ENCODE assay signal across 8 cellular contexts in genomic region chr9:61862431-61862971, GRCh38.
DNase-seq lines count a peak whose midpoint lies in the region; ATAC-seq and TF ChIP-seq lines count a peak whose summit lies in the region.
"Not testable (repeated sequence)": the region's sequence is repeated elsewhere in the genome, so short reads cannot be mapped to it uniquely, and the experiment has no call there.

No MANE protein-coding gene starts in this region.

- WGBS in spleen, 5 donors: 1 to 22% (median 7%) methylated on average over 11 to 12 of the region's 29 CpGs

- not testable (repeated sequence) for H3K36me3 ChIP-seq in effector memory CD4-positive, alpha-beta T cell (ENCODE audit: control insufficient read depth, insufficient read depth, low read length); spleen

- intact Hi-C loops in activated T-helper 2 cell treated with anti-CD3 and anti-CD28 coated beads, Interferon-gamma antibody, Interleukin-2, Interleukin-4, amounts not matched to agents 10 μg/mL and 5 μg/mL and 100 μg/mL, durations not matched to agents 14 hours and 24 hours and 36 hours (cut with micrococcal nuclease); spleen (cut with DNase I; ENCODE audit: low total_unique reads): not testable (repeated sequence)

- not testable (repeated sequence) for TF ChIP-seq CTCF in spleen (IDR thresholded peaks at IDR 0.05 in 8 of 11, conservative IDR thresholded peaks at IDR 0.05 in 3 of 11)

- ATAC-seq in HG03521 (IDR thresholded peaks at IDR 0.05; ENCODE audit: unreplicated experiment) (peak; percentile 51), memory B cell (ENCODE audit: low read depth) (peak; percentile 11)

- H3K9me3 ChIP-seq in effector memory CD4-positive, alpha-beta T cell (ENCODE audit: control insufficient read depth, low read length); spleen: not testable (repeated sequence)

- not testable (repeated sequence) for H3K4me1 ChIP-seq in effector memory CD4-positive, alpha-beta T cell (ENCODE audit: control insufficient read depth, insufficient read depth, low read length, poor library complexity, severe bottlenecking); spleen

- H3K27me3 Mint-ChIP-seq in activated T-helper 2 cell treated with anti-CD3 and anti-CD28 coated beads, Interferon-gamma antibody, Interleukin-2, Interleukin-4, amounts not matched to agents 10 μg/mL and 5 μg/mL and 100 μg/mL, durations not matched to agents 14 hours and 24 hours and 36 hours (ENCODE audit: low read depth); memory B cell: not testable (repeated sequence)

- H3K36me3 Mint-ChIP-seq in activated T-helper 2 cell treated with anti-CD3 and anti-CD28 coated beads, Interferon-gamma antibody, Interleukin-2, Interleukin-4, amounts not matched to agents 10 μg/mL and 5 μg/mL and 100 μg/mL, durations not matched to agents 14 hours and 24 hours and 36 hours (ENCODE audit: low read depth); memory B cell: not testable (repeated sequence)

- not testable (repeated sequence) for H3K9me3 Mint-ChIP-seq in activated T-helper 2 cell treated with anti-CD3 and anti-CD28 coated beads, Interferon-gamma antibody, Interleukin-2, Interleukin-4, amounts not matched to agents 10 μg/mL and 5 μg/mL and 100 μg/mL, durations not matched to agents 14 hours and 24 hours and 36 hours; memory B cell

- H3K4me1 Mint-ChIP-seq in activated T-helper 2 cell treated with anti-CD3 and anti-CD28 coated beads, Interferon-gamma antibody, Interleukin-2, Interleukin-4, amounts not matched to agents 10 μg/mL and 5 μg/mL and 100 μg/mL, durations not matched to agents 14 hours and 24 hours and 36 hours (ENCODE audit: low read depth); memory B cell: not testable (repeated sequence)

- peak; percentile 63 to 70 for DNase-seq in activated CD4-positive, alpha-beta T cell treated with anti-CD3 and anti-CD28 coated beads, Interleukin-2, amount 50 U/mL, for 48 hours
- DNase-seq in activated T-helper 2 cell treated with anti-CD3 and anti-CD28 coated beads, Interferon-gamma antibody, Interleukin-2, Interleukin-4, amounts not matched to agents 10 μg/mL and 5 μg/mL and 100 μg/mL, durations not matched to agents 14 hours and 24 hours and 36 hours (ENCODE audit: low spot score): peak; percentile 54
- peak; percentile 1 to 13 (median 2) for DNase-seq in effector memory CD4-positive, alpha-beta T cell
- peak in 1 of 2 donors; percentile 49 for DNase-seq in memory B cell (ENCODE audit: low spot score in 2 of 2)
- DNase-seq in spleen: peak; percentile 93
- DNase-seq in stimulated activated CD8-positive, alpha-beta memory T cell treated with anti-CD3 and anti-CD28 coated beads, Interleukin-15, amount 100 ng/mL, for 4 hours (ENCODE audit: low read depth in 2 of 2): peak; percentile 49 to 61
- DNase-seq in ureter (ENCODE audit: low spot score): peak; percentile 64

- H3K27ac Mint-ChIP-seq in activated T-helper 2 cell treated with anti-CD3 and anti-CD28 coated beads, Interferon-gamma antibody, Interleukin-2, Interleukin-4, amounts not matched to agents 10 μg/mL and 5 μg/mL and 100 μg/mL, durations not matched to agents 14 hours and 24 hours and 36 hours; memory B cell: not testable (repeated sequence)

- not testable (repeated sequence) for H3K27me3 ChIP-seq in effector memory CD4-positive, alpha-beta T cell (replicated peaks; ENCODE audit: control insufficient read depth, insufficient read depth, low read length, poor library complexity, severe bottlenecking); spleen (replicated peaks in 1 of 7)

- not testable (repeated sequence) for H3K4me3 ChIP-seq in effector memory CD4-positive, alpha-beta T cell (ENCODE audit: insufficient read depth, low read depth, low read length, poor library complexity, severe bottlenecking); spleen

- not testable (repeated sequence) for H3K27ac ChIP-seq in effector memory CD4-positive, alpha-beta T cell (ENCODE audit: insufficient read depth, low read length, poor library complexity, severe bottlenecking); spleen

- H3K4me3 Mint-ChIP-seq in activated T-helper 2 cell treated with anti-CD3 and anti-CD28 coated beads, Interferon-gamma antibody, Interleukin-2, Interleukin-4, amounts not matched to agents 10 μg/mL and 5 μg/mL and 100 μg/mL, durations not matched to agents 14 hours and 24 hours and 36 hours (ENCODE audit: low read depth); memory B cell: not testable (repeated sequence)

- not testable (repeated sequence) for TF ChIP-seq POLR2A in spleen (IDR thresholded peaks at IDR 0.05)
